31 cellular contexts compared by ENCODE assay signal in genomic region chr7:98157761-98158160, GRCh38. TPM values are rescaled to one million over a fixed set of nuclear protein-coding genes. Genes with fewer than 3 reads are reported as not detected.
"Had no signal": no experiment of that assay in that cellular context is flagged by ENCODE, and none has a peak within 500 bp of the region (broad histone marks: within the 10 kb centered on the region; RNA-seq: fewer than 3 reads in every experiment).

No MANE protein-coding gene starts in this region.

- H3K4me1 ChIP-seq: parathyroid adenoma, psoas muscle, testis, tibial artery had no signal

- H3K36me3 ChIP-seq: ovary had no signal

- H3K27me3 Mint-ChIP-seq: naive thymus-derived CD8-positive, alpha-beta T cell; natural killer cell treated with Interleukin-12 subunit alpha and Interleukin-12 subunit beta and Interleukin-15 and Interleukin-18, amount 100 ng/mL, for 72 hours; progenitor cell of endocrine pancreas; stimulated activated memory B cell treated with anti-CD40 and anti-IgM and Interleukin-4, amounts not matched to agents 10 μg/mL and 1 μg/mL and 100 μg/mL, for 72 hours; stimulated activated naive CD8-positive, alpha-beta T cell treated with anti-CD3 and anti-CD28 coated beads, Interleukin-15, amount 100 ng/mL, for 72 hours had no signal

- H3K27me3 ChIP-seq: ovary, spleen, suprapubic skin, testis, tibial artery, upper lobe of left lung had no signal

- H2AFZ ChIP-seq: parathyroid adenoma had no signal

- DNase-seq: naive B cell; naive thymus-derived CD8-positive, alpha-beta T cell; nephron progenitor cell; occipital lobe; ovary; posterior cingulate gyrus; psoas muscle; right cardiac atrium; spleen; stimulated activated CD4-positive, alpha-beta T cell treated with anti-CD3 and anti-CD28 coated beads, Interleukin-12 subunit alpha, Interleukin-12 subunit beta, amount 100 ng/mL, for 4 hours; stimulated activated CD4-positive, alpha-beta T cell treated with anti-CD3 and anti-CD28 coated beads, Interleukin-1b, Interleukin-23, amount 100 ng/mL, for 48 hours; stimulated activated CD4-positive, alpha-beta T cell treated with anti-CD3 and anti-CD28 coated beads, Interleukin-4, amount 100 ng/mL, for 1 hour; stimulated activated CD4-positive, alpha-beta T cell treated with anti-CD3 and anti-CD28 coated beads, Interleukin-4, amount 100 ng/mL, for 4 hours; stimulated activated CD8-positive, alpha-beta memory T cell treated with anti-CD3 and anti-CD28 coated beads, Interleukin-4, amount 100 ng/mL, for 48 hours; stimulated activated naive CD4-positive, alpha-beta T cell; stimulated activated naive CD8-positive, alpha-beta T cell treated with anti-CD3 and anti-CD28 coated beads, Interleukin-15, amount 100 ng/mL, for 72 hours; stimulated activated naive CD8-positive, alpha-beta T cell treated with anti-CD3 and anti-CD28 coated beads, Interleukin-15, Interleukin-2, amounts not matched to agents 100 U/mL and 50 U/mL, for 24 hours; testis; tibial artery; trophoblast cell; upper lobe of left lung had no signal

- H3K4me3 Mint-ChIP-seq: naive B cell; naive thymus-derived CD8-positive, alpha-beta T cell; natural killer cell treated with Interleukin-12 subunit alpha and Interleukin-12 subunit beta and Interleukin-15 and Interleukin-18, amount 100 ng/mL, for 72 hours; nephron progenitor cell; neural crest cell; stimulated activated memory B cell treated with anti-CD40 and anti-IgM and Interleukin-4, amounts not matched to agents 10 μg/mL and 1 μg/mL and 100 μg/mL, for 72 hours; stimulated activated naive CD8-positive, alpha-beta T cell treated with anti-CD3 and anti-CD28 coated beads, Interleukin-15, amount 100 ng/mL, for 72 hours had no signal

- H3K9me3 ChIP-seq: ovary, psoas muscle, spleen, suprapubic skin, testis, tibial artery, upper lobe of left lung had no signal

- H3K4me1 Mint-ChIP-seq: nephron progenitor cell; neural crest cell; stimulated activated naive CD8-positive, alpha-beta T cell treated with anti-CD3 and anti-CD28 coated beads, Interleukin-15, amount 100 ng/mL, for 72 hours had no signal

- H3K9ac ChIP-seq: parathyroid adenoma had no signal

- H3K4me3 ChIP-seq: ovary, psoas muscle, skin epidermis, smooth muscle cell, spleen, suprapubic skin, testis, tibial artery, upper lobe of left lung had no signal

- ATAC-seq: naive thymus-derived CD8-positive, alpha-beta T cell; natural killer cell treated with Interleukin-12 subunit alpha and Interleukin-12 subunit beta and Interleukin-15 and Interleukin-18, amount 100 ng/mL, for 72 hours; psoas muscle; right cardiac atrium; sciatic nerve; stimulated activated memory B cell treated with anti-CD40 and anti-IgM and Interleukin-4, amounts not matched to agents 10 μg/mL and 1 μg/mL and 100 μg/mL, for 72 hours; stimulated activated naive CD8-positive, alpha-beta T cell treated with anti-CD3 and anti-CD28 coated beads, Interleukin-15, amount 100 ng/mL, for 72 hours; stimulated activated naive CD8-positive, alpha-beta T cell treated with anti-CD3 and anti-CD28 coated beads, Interleukin-15, Interleukin-2, amounts not matched to agents 100 U/mL and 50 U/mL, for 24 hours had no signal

- H3K27ac ChIP-seq: ovary, parathyroid adenoma, psoas muscle, skin epidermis, spleen, suprapubic skin, testis, tibial artery, upper lobe of left lung had no signal

- H3K27ac Mint-ChIP-seq: naive B cell; naive thymus-derived CD8-positive, alpha-beta T cell; natural killer cell treated with Interleukin-12 subunit alpha and Interleukin-12 subunit beta and Interleukin-15 and Interleukin-18, amount 100 ng/mL, for 72 hours; nephron progenitor cell; progenitor cell of endocrine pancreas; stimulated activated memory B cell treated with anti-CD40 and anti-IgM and Interleukin-4, amounts not matched to agents 10 μg/mL and 1 μg/mL and 100 μg/mL, for 72 hours had no signal

- H3K9me3 Mint-ChIP-seq: naive thymus-derived CD8-positive, alpha-beta T cell; natural killer cell treated with Interleukin-12 subunit alpha and Interleukin-12 subunit beta and Interleukin-15 and Interleukin-18, amount 100 ng/mL, for 72 hours; nephron progenitor cell; neural crest cell; stimulated activated memory B cell treated with anti-CD40 and anti-IgM and Interleukin-4, amounts not matched to agents 10 μg/mL and 1 μg/mL and 100 μg/mL, for 72 hours; stimulated activated naive CD8-positive, alpha-beta T cell treated with anti-CD3 and anti-CD28 coated beads, Interleukin-15, amount 100 ng/mL, for 72 hours had no signal

- H3K4me2 ChIP-seq: smooth muscle cell had no signal

RNA-seq across cellular contexts. Expression of gene BHLHA15, which starts 53.5 kb away (rescaled TPM):
- total RNA-seq: naive thymus-derived CD8-positive, alpha-beta T cell; neural crest cell; osteoblast; psoas muscle; sciatic nerve had no signal
- polyA plus RNA-seq: ovary, psoas muscle, right cardiac atrium had no signal
